In the genomic region with DNA sequence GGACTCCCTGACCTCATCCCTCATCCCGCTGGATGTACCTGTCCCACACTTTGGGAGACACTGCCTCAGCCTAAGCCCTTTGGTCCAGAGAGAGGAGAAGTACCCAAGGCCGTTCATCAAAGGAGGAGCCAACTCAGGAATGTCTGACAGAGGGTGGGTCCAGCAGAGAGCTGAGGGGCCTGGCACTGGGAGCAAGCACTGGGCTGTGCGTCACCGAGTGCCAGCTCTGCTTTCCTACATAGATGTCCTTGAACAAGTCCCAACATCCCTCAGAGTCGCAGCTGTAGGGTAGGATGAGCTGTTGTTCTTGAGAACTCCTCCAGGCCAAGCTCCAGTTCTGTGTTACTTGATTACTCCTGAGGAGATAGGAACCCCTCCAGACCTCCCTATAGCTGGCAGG, we compare ENCODE assay signal across 15 cellular contexts.
DNase-seq lines count a peak whose midpoint lies in the region; ATAC-seq, FAIRE-seq and TF ChIP-seq lines count a peak whose summit lies in the region.
"Had no signal": no experiment of that assay in that cellular context is flagged by ENCODE, and none has a peak within 500 bp of the region (broad histone marks: within the 10 kb centered on the region; RNA-seq: fewer than 3 reads in every experiment).

No MANE protein-coding gene starts in this region.

- intact Hi-C loops in HepG2 (cut with micrococcal nuclease; ENCODE audit: unreplicated experiment): no loop called here
- intact Hi-C loops in right lobe of liver (cut with DNase I): no loop called here

- H3K4me1 Mint-ChIP-seq in T-cell (peaks cover 72 to 78% (median 74%) of the 10 kb centered on the region in 3 donors), immature natural killer cell (peaks cover 83 to 88% of the 10 kb centered on the region in 2 donors)

- H3K9me3 ChIP-seq in HepG2 (ENCODE audit: low read length) (no peaks in the 10 kb centered on the region), right lobe of liver (no peaks in the 10 kb centered on the region), thymus (ENCODE audit: control insufficient read depth) (no peaks in the 10 kb centered on the region)

- H3K4me2 ChIP-seq in HepG2 (ENCODE audit: low read depth, low read length): no peak overlapping the region

- POLR2A ChIA-PET in HepG2 (lab: Yijun Ruan, JAX): interaction anchor here (1.6 kb wide), 1 partner anchor 72 kb away, joined by 4 read pairs; no protein-coding TSS in a partner anchor
- POLR2A ChIA-PET in T-cell (lab: Charles Lee): no interaction called here

- H3K27me3 Mint-ChIP-seq in T-cell (peaks cover 0 to under 1% of the 10 kb centered on the region in 2 donors), immature natural killer cell (ENCODE audit: low read depth in 3 of 3) (peaks cover 7 to 24% (median 13%) of the 10 kb centered on the region in 3 donors)

- DNase-seq in HepG2 (ENCODE audit: low spot score) (peak; percentile 21), right lobe of liver (no peak), T-cell (no peak), immature natural killer cell (no peak), NCI-H2227 (lab: John Stamatoyannopoulos, UW; ENCODE audit: unreplicated experiment) (no peak)
- DNase-seq in stimulated activated CD4-positive, alpha-beta T cell treated with anti-CD3 and anti-CD28 coated beads, Interleukin-4, amount 100 ng/mL, for 4 hours: no peak
- DNase-seq: AML-193, COR-L47, MV-4-11, NCI-H1436, NCI-H2029 treated with DMSO at 0.1 percent for 48 hours, NCI-H524 treated with DMSO at 0.1 percent for 48 hours had no signal

- H3K27ac Mint-ChIP-seq in T-cell (peak overlapping the region; percentile 86 to 91), immature natural killer cell (peak overlapping the region; percentile 89 to 97 (median 94))

- H3K4me3 Mint-ChIP-seq in T-cell (peak overlapping the region in 1 of 3 donors; percentile 74), immature natural killer cell (peak overlapping the region; percentile 77 to 91 (median 82))

- no peaks in the 10 kb centered on the region for H3K79me2 ChIP-seq in HepG2 (ENCODE audit: insufficient read depth, low read length)

- H3K36me3 ChIP-seq in HepG2 (replicated peaks in 1 of 2; ENCODE audit: control insufficient read depth in 1 of 2, insufficient read depth in 2 of 2, low read length in 2 of 2) (no peaks in the 10 kb centered on the region), right lobe of liver (no peaks in the 10 kb centered on the region), thymus (ENCODE audit: control insufficient read depth, insufficient read depth) (no peaks in the 10 kb centered on the region)

- H3K27ac ChIP-seq in HepG2 (ENCODE audit: extremely low read length, insufficient read depth, low read length) (no peak overlapping the region), right lobe of liver (no peak overlapping the region), thymus (ENCODE audit: low read depth) (peak overlapping the region; percentile 6)

- H3K36me3 Mint-ChIP-seq in T-cell (no peaks in the 10 kb centered on the region), immature natural killer cell (no peaks in the 10 kb centered on the region)

- CTCF ChIA-PET in HepG2 (lab: Yijun Ruan, JAX; ENCODE audit: low intra/inter-chr PET ratio, low total read pairs): no interaction called here
- CTCF ChIA-PET in T-cell (lab: Charles Lee): interaction anchor here in 1 of 2 donors (1.1 to 2.1 kb wide), 2 partner anchors 10 to 72 kb away, joined by 3 to 9 read pairs; no protein-coding TSS in a partner anchor

- no peak for TF ChIP-seq EP300 in HepG2 (IDR thresholded peaks at IDR 0.05; ENCODE audit: low read depth in 2 of 2, low read length in 2 of 2)
- no peak for TF ChIP-seq EP300 in HepG2 (CRISPR knock-in tag; IDR thresholded peaks at IDR 0.05; ENCODE audit: borderline replicate concordance)

- no peaks in the 10 kb centered on the region for H4K20me1 ChIP-seq in HepG2 (ENCODE audit: insufficient read depth, low read length)

- FAIRE-seq in HepG2 (lab: Jason Lieb, UNC): no peak
- FAIRE-seq: H54 had no signal

- H3K4me3 ChIP-seq in HepG2 (replicated peaks in 1 of 3; ENCODE audit: insufficient read depth in 1 of 3, low read depth in 2 of 3, low read length in 3 of 3) (no peak overlapping the region), right lobe of liver (no peak overlapping the region), thymus (ENCODE audit: low read length) (no peak overlapping the region)

- H3K4me1 ChIP-seq in HepG2 (ENCODE audit: insufficient read depth, low read length): peaks cover 36% of the 10 kb centered on the region
- peaks cover 0 to 9% (median 0%) of the 10 kb centered on the region in 4 donors for H3K4me1 ChIP-seq in right lobe of liver
- H3K4me1 ChIP-seq in thymus (ENCODE audit: control insufficient read depth, insufficient read depth, low read length): peaks cover 62% of the 10 kb centered on the region

- in situ Hi-C loops in HepG2 (cut with HindIII; ENCODE audit: extremely low pct_ligation_motif_present, low pct_unique_long_range_greater_than_20kb): no loop called here

- H3K27me3 ChIP-seq in HepG2 (ENCODE audit: control insufficient read depth in 1 of 2, insufficient read depth in 2 of 2, low read length in 2 of 2) (peaks cover 3 to 41% of the 10 kb centered on the region in 2 experiments; a peak in 3 of 5 replicates), right lobe of liver (no peaks in the 10 kb centered on the region), thymus (ENCODE audit: control insufficient read depth, insufficient read depth) (no peaks in the 10 kb centered on the region)

- ATAC-seq in HepG2: peak; percentile 18; the same call in 2 of the 3 replicates
- ATAC-seq in right lobe of liver: no peak
- ATAC-seq in T-cell (replicated peaks in 1 of 4): no peak
- ATAC-seq in HG03457 (IDR thresholded peaks at IDR 0.05; ENCODE audit: unreplicated experiment): no peak

- TF ChIP-seq CTCF in HepG2 (CRISPR knock-in tag; IDR thresholded peaks at IDR 0.05): no peak
- TF ChIP-seq CTCF in right lobe of liver (IDR thresholded peaks at IDR 0.05): no peak

- no peak overlapping the region for H3K9ac ChIP-seq in HepG2 (ENCODE audit: insufficient read depth, low read depth, low read length)

- TF ChIP-seq POLR2A in HepG2 (IDR thresholded peaks at IDR 0.05; ENCODE audit: insufficient read depth in 1 of 2, low read depth in 2 of 2, low read length in 2 of 2) (no peak), right lobe of liver (IDR thresholded peaks at IDR 0.05) (no peak)

- WGBS in HepG2 (ENCODE audit: low lambda C conversion rate): 0% methylated on average over 2 of the region's 5 CpGs
- WGBS in right lobe of liver (ENCODE audit: insufficient coverage, low coverage, low lambda C conversion rate, missing lambda C conversion rate): no CpG with 5 or more reads among the region's 5 CpGs
- 95% methylated on average over 5 of the region's 5 CpGs for WGBS in thymus

- no peaks in the 10 kb centered on the region for H3K9me3 Mint-ChIP-seq in T-cell
- H3K9me3 Mint-ChIP-seq in immature natural killer cell: no peaks in the 10 kb centered on the region

- BruUV-seq in HepG2 (replicated peaks; lab: Mats Ljungman, UMichigan): no TSS peak

- no peak overlapping the region for H2AFZ ChIP-seq in HepG2 (ENCODE audit: low read length)

- TF ChIP-seq RAD21 in HepG2 (CRISPR knock-in tag; IDR thresholded peaks at IDR 0.05): no peak

TF ChIP-seq in HepG2, 621 proteins besides CTCF, POLR2A, EP300 and RAD21:
- TF ChIP-seq CBFB (CRISPR knock-in tag; IDR thresholded peaks at IDR 0.05): no peak
- TF ChIP-seq, protein P1, sequence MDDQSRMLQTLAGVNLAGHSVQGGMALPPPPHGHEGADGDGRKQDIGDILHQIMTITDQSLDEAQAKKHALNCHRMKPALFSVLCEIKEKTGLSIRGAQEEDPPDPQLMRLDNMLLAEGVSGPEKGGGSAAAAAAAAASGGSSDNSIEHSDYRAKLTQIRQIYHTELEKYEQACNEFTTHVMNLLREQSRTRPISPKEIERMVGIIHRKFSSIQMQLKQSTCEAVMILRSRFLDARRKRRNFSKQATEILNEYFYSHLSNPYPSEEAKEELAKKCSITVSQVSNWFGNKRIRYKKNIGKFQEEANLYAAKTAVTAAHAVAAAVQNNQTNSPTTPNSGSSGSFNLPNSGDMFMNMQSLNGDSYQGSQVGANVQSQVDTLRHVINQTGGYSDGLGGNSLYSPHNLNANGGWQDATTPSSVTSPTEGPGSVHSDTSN (CRISPR knock-in tag; IDR thresholded peaks at IDR 0.05; ENCODE audit: borderline replicate concordance): no peak
- TF ChIP-seq ZC3H4 (CRISPR knock-in tag; IDR thresholded peaks at IDR 0.05; ENCODE audit: borderline replicate concordance): no peak
- TF ChIP-seq ZNF282 (IDR thresholded peaks at IDR 0.05; ENCODE audit: partially characterized antibody): no peak
